ENCODE assay signal across 37 cellular contexts in genomic region chr1:178516110-178516509, GRCh38. TPM values are rescaled to one million over a fixed set of nuclear protein-coding genes. Genes with fewer than 3 reads are reported as not detected.
"Had no signal": no experiment of that assay in that cellular context is flagged by ENCODE, and none has a peak within 500 bp of the region (broad histone marks: within the 10 kb centered on the region; RNA-seq: fewer than 3 reads in every experiment).

No MANE protein-coding gene starts in this region.

- H3K27ac ChIP-seq: adrenal gland, body of pancreas, brain microvascular endothelial cell, breast epithelium, VCaP had no signal

- H3K4me3 ChIP-seq: adrenal gland, body of pancreas, breast epithelium had no signal

- H3K27me3 ChIP-seq: adrenal gland, body of pancreas, brain microvascular endothelial cell, breast epithelium had no signal

- H3K36me3 ChIP-seq: adrenal gland, brain microvascular endothelial cell, breast epithelium had no signal

- H3K9me3 ChIP-seq: adrenal gland, body of pancreas, breast epithelium had no signal

- H3K4me1 ChIP-seq: adrenal gland, body of pancreas, breast epithelium had no signal

- DNase-seq: activated B cell treated with CpG ODN at 0.5 μM for 24 hours; activated CD4-positive, alpha-beta memory T cell treated with anti-CD3 and anti-CD28 coated beads for 36 hours; activated CD4-positive, alpha-beta T cell treated with anti-CD3 and anti-CD28 coated beads for 4 hours; activated CD4-positive, alpha-beta T cell treated with anti-CD3 and anti-CD28 coated beads, Interleukin-2, amount 10 ng/mL, durations not matched to agents 24 days and 14 days; activated CD4-positive, alpha-beta T cell treated with anti-CD3 and anti-CD28 coated beads, Interleukin-2, amount 50 U/mL, for 1 hour; activated CD4-positive, alpha-beta T cell treated with anti-CD3 and anti-CD28 coated beads, Interleukin-2, amount 50 U/mL, for 4 hours; activated CD4-positive, CD25-positive, alpha-beta regulatory T cell treated with anti-CD3 and anti-CD28 coated beads, Interleukin-2, amount 50 U/mL, for 72 hours; activated CD8-positive, alpha-beta memory T cell treated with anti-CD3 and anti-CD28 coated beads, Interleukin-2, amount 50 U/mL, for 4 hours; activated CD8-positive, alpha-beta T cell treated with anti-CD3 and anti-CD28 coated beads for 36 hours; activated effector memory CD4-positive, alpha-beta T cell treated with anti-CD3 and anti-CD28 coated beads, Interleukin-2, amount 50 U/mL, for 16 hours; activated gamma-delta T cell treated with Interleukin-2 at 50 U/mL for 16 hours; activated naive CD4-positive, alpha-beta T cell; activated naive CD4-positive, alpha-beta T cell treated with anti-CD3 and anti-CD28 coated beads for 36 hours; activated naive CD4-positive, alpha-beta T cell treated with anti-CD3 and anti-CD28 coated beads, Interleukin-2, amount 50 U/mL, for 16 hours; activated naive CD8-positive, alpha-beta T cell treated with anti-CD3 and anti-CD28 coated beads for 36 hours; activated T-cell treated with anti-CD3 and anti-CD28 coated beads for 4 hours; activated T-cell treated with anti-CD3 and anti-CD28 coated beads, Interleukin-2, amount 50 U/mL, for 1 hour; activated T-cell treated with anti-CD3 and anti-CD28 coated beads, Interleukin-2, amount 50 U/mL, for 4 hours; activated T-cell treated with anti-CD3 and anti-CD28 coated beads, Interleukin-2, amount 50 U/mL, for 72 hours; adrenal gland; amniotic stem cell; aorta; body of pancreas; brain microvascular endothelial cell; central memory CD4-positive, alpha-beta T cell; T-helper 1 cell; T-helper 2 cell; T-helper 9 cell had no signal

- ATAC-seq: activated CD8-positive, alpha-beta T cell treated with anti-CD3 and anti-CD28 coated beads for 36 hours; activated naive CD4-positive, alpha-beta T cell treated with anti-CD3 and anti-CD28 coated beads, Interleukin-2, amount 50 U/mL, for 72 hours; activated T-cell treated with anti-CD3 and anti-CD28 coated beads, Interleukin-2, amount 50 U/mL, for 4 hours; activated T-cell treated with anti-CD3 and anti-CD28 coated beads, Interleukin-2, amount 50 U/mL, for 72 hours; activated T-helper 17 cell treated with anti-CD3 and anti-CD28 coated beads, Interleukin-2, amount 50 U/mL, for 72 hours; body of pancreas had no signal

RNA-seq across cellular contexts. Expression of gene TEX35, which starts 3.2 kb away (rescaled TPM):
- total RNA-seq: activated B cell treated with CpG ODN at 0.5 μM for 24 hours; activated CD4-positive, alpha-beta memory T cell treated with anti-CD3 and anti-CD28 coated beads for 36 hours; activated CD4-positive, alpha-beta T cell treated with anti-CD3 and anti-CD28 coated beads, Interleukin-2, amount 10 ng/mL, durations not matched to agents 24 days and 14 days; activated CD8-positive, alpha-beta memory T cell treated with anti-CD3 and anti-CD28 coated beads for 36 hours; activated CD8-positive, alpha-beta T cell treated with anti-CD3 and anti-CD28 coated beads for 36 hours; activated naive CD4-positive, alpha-beta T cell treated with anti-CD3 and anti-CD28 coated beads for 36 hours; activated naive CD4-positive, alpha-beta T cell treated with anti-CD3 and anti-CD28 coated beads, Interleukin-2, amount 50 U/mL, for 72 hours; activated naive CD8-positive, alpha-beta T cell treated with anti-CD3 and anti-CD28 coated beads for 36 hours; activated T-cell treated with anti-CD3 and anti-CD28 coated beads, Interleukin-2, amount 50 U/mL, for 4 hours; activated T-cell treated with anti-CD3 and anti-CD28 coated beads, Interleukin-2, amount 50 U/mL, for 72 hours; activated T-helper 1 cell treated with anti-CD3 and anti-CD28 coated beads, Interleukin-12 subunit alpha, Interleukin-12 subunit beta, Interleukin-2, Interleukin-4 antibody, amounts not matched to agents 30 ng/mL and 10 ng/mL and 1 ng/mL, durations not matched to agents 14 hours and 24 hours and 36 hours; activated T-helper 17 cell treated with anti-CD3 and anti-CD28 coated beads, Interleukin-2, amount 50 U/mL, for 72 hours; adrenal gland; aorta; astrocyte; body of pancreas; breast epithelium; cardiac septum; cerebellum had no signal
- polyA plus RNA-seq: adrenal gland, aorta had no signal

RNA-seq across cellular contexts. Expression of gene CLEC20A, which starts 19.3 kb away (rescaled TPM):
- total RNA-seq: activated CD4-positive, alpha-beta memory T cell treated with anti-CD3 and anti-CD28 coated beads for 36 hours; activated CD4-positive, alpha-beta T cell treated with anti-CD3 and anti-CD28 coated beads, Interleukin-2, amount 10 ng/mL, durations not matched to agents 24 days and 14 days; activated CD8-positive, alpha-beta memory T cell treated with anti-CD3 and anti-CD28 coated beads for 36 hours; activated CD8-positive, alpha-beta T cell treated with anti-CD3 and anti-CD28 coated beads for 36 hours; activated naive CD4-positive, alpha-beta T cell treated with anti-CD3 and anti-CD28 coated beads for 36 hours; activated naive CD4-positive, alpha-beta T cell treated with anti-CD3 and anti-CD28 coated beads, Interleukin-2, amount 50 U/mL, for 72 hours; activated naive CD8-positive, alpha-beta T cell treated with anti-CD3 and anti-CD28 coated beads for 36 hours; activated T-cell treated with anti-CD3 and anti-CD28 coated beads, Interleukin-2, amount 50 U/mL, for 4 hours; activated T-cell treated with anti-CD3 and anti-CD28 coated beads, Interleukin-2, amount 50 U/mL, for 72 hours; activated T-helper 1 cell treated with anti-CD3 and anti-CD28 coated beads, Interleukin-12 subunit alpha, Interleukin-12 subunit beta, Interleukin-2, Interleukin-4 antibody, amounts not matched to agents 30 ng/mL and 10 ng/mL and 1 ng/mL, durations not matched to agents 14 hours and 24 hours and 36 hours; activated T-helper 17 cell treated with anti-CD3 and anti-CD28 coated beads, Interleukin-2, amount 50 U/mL, for 72 hours; adrenal gland; aorta; astrocyte; body of pancreas; breast epithelium; cardiac septum; cerebellum had no signal
- polyA plus RNA-seq: adrenal gland, aorta had no signal
